Comparison of ENCODE assay signal across 9 cellular contexts in the genomic region with DNA sequence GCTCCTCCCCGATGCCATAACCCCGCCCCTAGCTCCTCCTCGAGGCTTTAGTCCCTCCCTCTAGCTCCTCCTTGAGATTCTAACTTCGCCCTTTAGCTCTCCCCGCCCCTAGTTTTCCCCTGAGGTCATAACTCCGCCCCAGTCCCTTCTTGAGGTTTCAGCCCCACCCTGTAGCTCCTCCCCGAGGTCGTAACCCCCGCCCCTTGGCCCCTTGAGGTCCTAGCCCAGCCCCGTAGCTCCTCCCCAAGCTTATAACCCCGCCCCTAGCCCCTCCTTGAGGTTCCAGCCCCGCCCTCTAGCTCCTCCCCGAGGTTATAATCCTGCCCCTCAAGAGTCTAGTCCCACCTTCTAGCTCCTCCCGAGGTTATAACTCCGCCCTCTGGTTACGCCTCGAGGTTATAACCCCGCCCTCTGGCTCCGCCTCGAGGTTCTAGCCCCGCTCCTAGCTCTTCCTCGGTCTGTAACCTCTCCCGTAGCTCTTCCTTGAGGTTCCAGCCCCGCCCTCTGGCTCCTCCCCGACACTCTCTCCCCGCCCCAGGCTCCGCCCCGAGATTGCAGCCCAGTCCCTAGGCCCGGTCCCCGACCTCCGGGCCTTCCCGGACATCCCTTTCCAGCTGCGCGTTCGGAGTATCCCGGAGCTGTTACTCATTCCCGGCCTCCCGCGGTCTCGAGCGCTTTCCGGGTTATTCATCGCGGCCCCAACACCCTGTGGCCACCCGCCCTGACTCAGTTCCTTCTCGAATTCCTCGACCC. TPM values are rescaled to one million over a fixed set of nuclear protein-coding genes. Genes with fewer than 3 reads are reported as not detected.
DNase-seq lines count a peak whose midpoint lies in the region; ATAC-seq and TF ChIP-seq lines count a peak whose summit lies in the region.
"Had no signal": no experiment of that assay in that cellular context is flagged by ENCODE, and none has a peak within 500 bp of the region (broad histone marks: within the 10 kb centered on the region; RNA-seq: fewer than 3 reads in every experiment).

No MANE protein-coding gene starts in this region.

- peak; percentile 97 to 99 for DNase-seq in AML-193 (lab: John Stamatoyannopoulos, UW)
- peak; percentile 99 for DNase-seq in NCI-H460 (ENCODE audit: extremely low read depth, low read depth)
- peak; percentile 97 for DNase-seq in activated CD4-positive, alpha-beta T cell treated with anti-CD3 and anti-CD28 coated beads, Interleukin-2, amount 50 U/mL, for 1 hour
- DNase-seq in dedifferentiated amniotic fluid mesenchymal stem cell (ENCODE audit: extremely low spot score), result peak; percentile 99
- peak; percentile 89 for DNase-seq in left lobe of liver (ENCODE audit: low spot score)
- DNase-seq in stimulated activated CD4-positive, alpha-beta T cell treated with anti-CD3 and anti-CD28 coated beads, Interleukin-2, amount 100 ng/mL, for 24 hours, result peak; percentile 94 to 96

- ATAC-seq in HG03432 (IDR thresholded peaks at IDR 0.05; ENCODE audit: unreplicated experiment) (peak; percentile 86), left lobe of liver (peak; percentile 83)

- peak; percentile 41 for TF ChIP-seq POLR2A in GM19193 (IDR thresholded peaks at IDR 0.05; ENCODE audit: extremely low read depth, insufficient read depth, insufficient read length)

RNA-seq across cellular contexts. Expression of a gene that starts 1.4 kb away (rescaled TPM):
- 153 and 174 TPM in 2 replicates for total RNA-seq in NCI-H460 (2014; rRNA removed; shearing (Covaris generic))
- 49.3 and 55.6 TPM in 2 replicates for polyA plus RNA-seq in NCI-H460 (2014; cell fraction: nucleus; rRNA removed)
- total RNA-seq in left lobe of liver, result 3.4 TPM

RNA-seq across cellular contexts. Expression of a gene that starts 28.9 kb away (rescaled TPM):
- total RNA-seq in NCI-H460 (2014; rRNA removed; shearing (Covaris generic)), result 3.1 and 5.9 TPM in 2 replicates
- 2.3 and 4.9 TPM in 2 replicates for polyA plus RNA-seq in NCI-H460 (2014; cell fraction: nucleus; rRNA removed)
- 5.1 TPM for total RNA-seq in left lobe of liver

RNA-seq across cellular contexts. Expression of a gene that starts 47.3 kb away (rescaled TPM):
- not detected in 2 replicates for total RNA-seq in NCI-H460 (2014; rRNA removed; shearing (Covaris generic))
- not detected in 2 replicates for polyA plus RNA-seq in NCI-H460 (2014; cell fraction: nucleus; rRNA removed)
- not detected for total RNA-seq in left lobe of liver
- total RNA-seq: T-helper 1 cell treated with Interleukin-12 subunit alpha and Interleukin-12 subunit beta and Interleukin-4 antibody, amounts not matched to agents 30 ng/mL and 1 ng/mL, for 36 hours had no signal

RNA-seq across cellular contexts. Expression of a gene that starts 49.2 kb away (rescaled TPM):
- 15.4 and 17.5 TPM in 2 replicates for total RNA-seq in NCI-H460 (2014; rRNA removed; shearing (Covaris generic))
- 26.8 and 31.6 TPM in 2 replicates for polyA plus RNA-seq in NCI-H460 (2014; cell fraction: nucleus; rRNA removed)
- 15.7 TPM for total RNA-seq in left lobe of liver

RNA-seq across cellular contexts. Expression of a gene that starts 56.7 kb away (rescaled TPM):
- total RNA-seq in NCI-H460 (2014; rRNA removed; shearing (Covaris generic)), result 0.10 and 0.55 TPM in 2 replicates
- 0.29 and 0.75 TPM in 2 replicates for polyA plus RNA-seq in NCI-H460 (2014; cell fraction: nucleus; rRNA removed)
- total RNA-seq in left lobe of liver, result 0.35 TPM

Comparison
In these comparisons a context has a peak if more than half of its experiments do, and no peak if none do; other contexts are left out.
1. Peak in every context shown above with its lines: DNase-seq and ATAC-seq.
2. RNA of a gene that starts 1.4 kb away (total RNA-seq): 153 to 174 TPM in NCI-H460; 3.4 TPM in left lobe of liver (single experiment); every median in the first group is over 10 times any median in the second.